ENCODE assay signal across 19 cellular contexts in the genomic region with DNA sequence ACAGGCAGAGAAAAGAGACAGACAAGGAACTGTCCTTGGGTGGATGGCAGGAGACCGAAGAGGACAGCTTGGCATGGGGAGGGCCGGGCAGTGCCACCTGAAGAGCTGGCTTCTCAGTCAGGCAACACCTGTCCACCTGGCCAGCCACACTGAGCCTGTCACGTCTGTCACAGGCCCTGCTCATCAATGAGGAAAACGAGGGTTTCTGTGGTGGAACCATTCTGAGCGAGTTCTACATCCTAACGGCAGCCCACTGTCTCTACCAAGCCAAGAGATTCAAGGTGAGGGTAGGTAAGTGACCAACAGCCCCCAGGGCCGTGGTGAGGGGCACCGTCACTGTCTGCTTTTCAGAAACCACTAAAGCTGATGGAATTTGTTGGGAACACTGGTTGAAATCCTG. TPM values are rescaled to one million over a fixed set of nuclear protein-coding genes. Genes with fewer than 3 reads are reported as not detected.
"Had no signal": no experiment of that assay in that cellular context is flagged by ENCODE, and none has a peak within 500 bp of the region (broad histone marks: within the 10 kb centered on the region; RNA-seq: fewer than 3 reads in every experiment).

No MANE protein-coding gene starts in this region.

- DNase-seq: activated CD4-positive, alpha-beta T cell treated with anti-CD3 and anti-CD28 coated beads for 1 hour; activated T-cell treated with anti-CD3 and anti-CD28 coated beads, Interleukin-2, amount 50 U/mL, for 48 hours; erythroblast; foreskin melanocyte; glutamatergic neuron; left ventricle myocardium inferior; mucosa of descending colon; naive thymus-derived CD4-positive, alpha-beta T cell; right cardiac atrium; stimulated activated naive CD8-positive, alpha-beta T cell treated with anti-CD3 and anti-CD28 coated beads, Interleukin-15, Interleukin-2, amounts not matched to agents 100 U/mL and 50 U/mL, for 24 hours; substantia nigra; T-helper 2 cell; tibial artery had no signal

- H3K36me3 ChIP-seq: left ventricle myocardium inferior, neural progenitor cell, prostate gland, tibial artery had no signal

- H3K4me3 ChIP-seq: left ventricle myocardium inferior, mucosa of descending colon, neural progenitor cell, prostate gland, skin epidermis, tibial artery had no signal

- H3K9me3 ChIP-seq: left ventricle myocardium inferior, mucosa of descending colon, prostate gland, tibial artery had no signal

- ATAC-seq: mucosa of descending colon; naive thymus-derived CD4-positive, alpha-beta T cell; right cardiac atrium; stimulated activated naive CD8-positive, alpha-beta T cell treated with anti-CD3 and anti-CD28 coated beads, Interleukin-15, Interleukin-2, amounts not matched to agents 100 U/mL and 50 U/mL, for 24 hours had no signal

- H3K4me1 ChIP-seq: prostate gland had no signal

- H3K27ac ChIP-seq: left ventricle myocardium inferior, neural progenitor cell, prostate gland, skin epidermis, tibial artery, VCaP had no signal

RNA-seq across cellular contexts. Expression of a gene that starts 11.2 kb away (rescaled TPM):
- total RNA-seq: kidney, left ventricle myocardium inferior, mucosa of descending colon, osteoblast, prostate gland had no signal
- polyA plus RNA-seq: naive thymus-derived CD4-positive, alpha-beta T cell had no signal

RNA-seq across cellular contexts. Expression of a gene that starts 24.6 kb away (rescaled TPM):
- total RNA-seq: naive thymus-derived CD4-positive, alpha-beta T cell; osteoblast had no signal
- polyA plus RNA-seq: naive thymus-derived CD4-positive, alpha-beta T cell had no signal

RNA-seq across cellular contexts. Expression of a gene that starts 41.6 kb away (rescaled TPM):
- total RNA-seq: left ventricle myocardium inferior had no signal
- polyA plus RNA-seq: naive thymus-derived CD4-positive, alpha-beta T cell; right cardiac atrium had no signal
